Comparison of ENCODE assay signal across 8 cellular contexts in genomic region chr19:8334458-8335342, GRCh38. TPM values are rescaled to one million over a fixed set of nuclear protein-coding genes. Genes with fewer than 3 reads are reported as not detected.
DNase-seq lines count a peak whose midpoint lies in the region; ATAC-seq, FAIRE-seq and TF ChIP-seq lines count a peak whose summit lies in the region.

No MANE protein-coding gene starts in this region.

- H4K8ac ChIP-seq in mesenchymal stem cell (ENCODE audit: low read length): no peak overlapping the region

- no peak overlapping the region for H3K14ac ChIP-seq in mesenchymal stem cell (ENCODE audit: low read length in 2 of 2)

- H2AFZ ChIP-seq in PC-9 (peak overlapping the region; percentile 58; the same call in 1 of the 2 replicates), mesenchymal stem cell (ENCODE audit: low read depth, low read length) (no peak overlapping the region)

- H3K27ac ChIP-seq in PC-9 (no peak overlapping the region), coronary artery (no peak overlapping the region), mesenchymal stem cell (ENCODE audit: low read length, poor library complexity, severe bottlenecking) (no peak overlapping the region)

- no peak for FAIRE-seq in D721Med (lab: Jason Lieb, UNC)

- H3K9me2 ChIP-seq in PC-9 (ENCODE audit: insufficient read depth): no peaks in the 10 kb centered on the region

- no peaks in the 10 kb centered on the region for H4K20me1 ChIP-seq in PC-9 (ENCODE audit: insufficient read depth)

- H3K36me3 ChIP-seq in PC-9 (ENCODE audit: low read depth) (no peaks in the 10 kb centered on the region), mesenchymal stem cell (ENCODE audit: control insufficient read depth in 1 of 2, insufficient read depth in 2 of 2, low read depth in 1 of 2, low read length in 2 of 2) (no peaks in the 10 kb centered on the region)

- H2AK5ac ChIP-seq in mesenchymal stem cell (ENCODE audit: low read length, severe bottlenecking): no peak overlapping the region

- no peaks in the 10 kb centered on the region for H3K27me3 ChIP-seq in PC-9 (ENCODE audit: insufficient read depth, low read depth)
- peaks cover 30 to 48% of the 10 kb centered on the region in 2 experiments for H3K27me3 ChIP-seq in mesenchymal stem cell (ENCODE audit: control insufficient read depth in 1 of 2, insufficient read depth in 1 of 2, low read length in 2 of 2)

- intact Hi-C loops in PC-9 (cut with micrococcal nuclease; ENCODE audit: unreplicated experiment): no loop called here

- no peak overlapping the region for H2BK5ac ChIP-seq in mesenchymal stem cell (ENCODE audit: low read depth, low read length, poor library complexity, severe bottlenecking)

- ATAC-seq in HG03354 (IDR thresholded peaks at IDR 0.05; ENCODE audit: poor library complexity, severe bottlenecking, unreplicated experiment) (no peak), HG02973 (IDR thresholded peaks at IDR 0.05; ENCODE audit: unreplicated experiment) (no peak), GM19328 (IDR thresholded peaks at IDR 0.05; ENCODE audit: unreplicated experiment) (no peak)

- H3K9me3 ChIP-seq in PC-9 (ENCODE audit: insufficient read depth, low read depth) (no peaks in the 10 kb centered on the region), mesenchymal stem cell (ENCODE audit: control insufficient read depth, low read length) (no peaks in the 10 kb centered on the region)

- H3K79me1 ChIP-seq in mesenchymal stem cell (replicated peaks; ENCODE audit: low read length, poor library complexity, severe bottlenecking): no peaks in the 10 kb centered on the region

- TF ChIP-seq CTCF in D721Med (IDR thresholded peaks at IDR 0.05; ENCODE audit: insufficient read depth, missing control alignments) (no peak), PC-9 (conservative IDR thresholded peaks at IDR 0.05) (no peak), coronary artery (IDR thresholded peaks at IDR 0.05) (no peak)

- no peak overlapping the region for H3K9ac ChIP-seq in mesenchymal stem cell (ENCODE audit: low read length)

- H2BK12ac ChIP-seq in mesenchymal stem cell (ENCODE audit: low read length in 2 of 2): no peak overlapping the region

- H3F3A ChIP-seq in PC-9 (ENCODE audit: insufficient read depth, low read depth): peaks cover 17% of the 10 kb centered on the region

- H2BK120ac ChIP-seq in mesenchymal stem cell (ENCODE audit: low read depth, low read length): no peak overlapping the region

- H2BK15ac ChIP-seq in mesenchymal stem cell (ENCODE audit: low read depth, poor library complexity, severe bottlenecking): no peak overlapping the region

- H3K4me3 ChIP-seq in PC-9: peak overlapping the region; percentile 66; the same call in 1 of the 2 replicates
- peak overlapping the region; percentile 72 for H3K4me3 ChIP-seq in coronary artery
- peak overlapping the region in 1 of 2 experiments; percentile 44 for H3K4me3 ChIP-seq in mesenchymal stem cell (ENCODE audit: insufficient read depth in 1 of 2, low read depth in 1 of 2, low read length in 2 of 2)

- peak overlapping the region in 1 of 2 experiments; percentile 52 for H3K23ac ChIP-seq in mesenchymal stem cell (ENCODE audit: low read length in 2 of 2)

- H3K4me1 ChIP-seq in PC-9 (replicated peaks; ENCODE audit: insufficient read depth) (no peaks in the 10 kb centered on the region), mesenchymal stem cell (ENCODE audit: control insufficient read depth, insufficient read depth, low read depth, low read length) (peaks cover 24% of the 10 kb centered on the region)

- H3K79me2 ChIP-seq in PC-9 (ENCODE audit: low read depth): no peaks in the 10 kb centered on the region

- H4K91ac ChIP-seq in mesenchymal stem cell (ENCODE audit: low read length): no peak overlapping the region

- no peak overlapping the region for H3K4ac ChIP-seq in mesenchymal stem cell (ENCODE audit: low read depth in 1 of 2, low read length in 2 of 2)

- DNase-seq in D721Med (ENCODE audit: insufficient read length, low spot score) (peak; percentile 90), HEK293T (ENCODE audit: extremely low spot score) (peak; percentile 78), PC-9 (peak; percentile 66 to 83), coronary artery (ENCODE audit: low spot score) (no peak), mesenchymal stem cell (peak; percentile 51)

- WGBS in mesenchymal stem cell: 9% methylated on average over 53 of the region's 117 CpGs

- no peak overlapping the region for H3K18ac ChIP-seq in mesenchymal stem cell (ENCODE audit: low read depth in 1 of 2, low read length in 2 of 2)

- CTCF ChIA-PET in HEK293T (lab: Yijun Ruan, JAX) (interaction anchor here (1.0 kb wide), 1 partner anchor 19 kb away, joined by 3 read pairs; no protein-coding TSS in a partner anchor), PC-9 (lab: Charles Lee) (interaction anchor here (0.5 to 0.8 kb wide), 5 partner anchors 55 to 1295 kb away, joined by 3 to 7 read pairs (median 3); partner anchors contain the start of genes RAB11B and TIMM44)

- BruUV-seq in PC-9 (replicated peaks; lab: Mats Ljungman, UMichigan): no TSS peak

- peak overlapping the region; percentile 70 for H3K4me2 ChIP-seq in PC-9
- peak overlapping the region; percentile 95 for H3K4me2 ChIP-seq in mesenchymal stem cell (ENCODE audit: low read length, poor library complexity, severe bottlenecking)

- POLR2A ChIA-PET in HEK293T (lab: Yijun Ruan, JAX): interaction anchor here (1.0 to 4.4 kb wide), 3 partner anchors 12 to 191 kb away, joined by 3 to 30 read pairs (median 4); partner anchors contain the start of genes NDUFA7, RPS28 and ZNF414
- POLR2A ChIA-PET in PC-9 (lab: Charles Lee; ENCODE audit: unreplicated experiment): interaction anchor here (0.6 to 0.7 kb wide), 4 partner anchors 13 to 179 kb away, joined by 3 to 5 read pairs (median 3); partner anchors contain the start of genes MARCHF2, NDUFA7, RPS28 and ZNF414

TF ChIP-seq in HEK293T, 16 proteins besides CTCF, POLR2A, EP300 and RAD21:
- TF ChIP-seq BHLHE40 (IDR thresholded peaks at IDR 0.05; ENCODE audit: borderline replicate concordance) (no peak), PKNOX1 (IDR thresholded peaks at IDR 0.05) (no peak), TARDBP (IDR thresholded peaks at IDR 0.05) (no peak), LEF1 (IDR thresholded peaks at IDR 0.05; ENCODE audit: borderline replicate concordance) (no peak), FOXA1 (IDR thresholded peaks at IDR 0.05) (no peak), CTBP1 (IDR thresholded peaks at IDR 0.05; ENCODE audit: borderline replicate concordance) (no peak), FOXM1 (IDR thresholded peaks at IDR 0.05; ENCODE audit: borderline replicate concordance) (no peak), HDGF (IDR thresholded peaks at IDR 0.05; ENCODE audit: borderline replicate concordance) (no peak)

RNA-seq across cellular contexts. Expression of gene KANK3, which starts 8.4 kb away (rescaled TPM):
- total RNA-seq in PC-9 (2021): 0.37 and 1.6 TPM in 2 replicates
- 0.14 TPM for polyA plus RNA-seq in mesenchymal stem cell (2013, experiment 1 of 2)
- polyA plus RNA-seq in mesenchymal stem cell (2013, experiment 2 of 2): 0.23 TPM

RNA-seq across cellular contexts. Expression of gene RPS28, which starts 13.4 kb away (rescaled TPM):
- total RNA-seq in PC-9 (2021): 1,283 and 1,512 TPM in 2 replicates
- polyA plus RNA-seq in mesenchymal stem cell (2013, experiment 1 of 2): 1,490 TPM
- polyA plus RNA-seq in mesenchymal stem cell (2013, experiment 2 of 2): 1,615 TPM

RNA-seq across cellular contexts. Expression of gene NDUFA7, which starts 13.5 kb away (rescaled TPM):
- 49.8 and 61.7 TPM in 2 replicates for total RNA-seq in PC-9 (2021)
- polyA plus RNA-seq in mesenchymal stem cell (2013, experiment 1 of 2): 104 TPM
- 104 TPM for polyA plus RNA-seq in mesenchymal stem cell (2013, experiment 2 of 2)

RNA-seq across cellular contexts. Expression of gene CD320, which starts 26.5 kb away (rescaled TPM):
- 42.9 and 52.8 TPM in 2 replicates for total RNA-seq in PC-9 (2021)
- polyA plus RNA-seq in mesenchymal stem cell (2013, experiment 1 of 2): 16.5 TPM
- polyA plus RNA-seq in mesenchymal stem cell (2013, experiment 2 of 2): 16.4 TPM

RNA-seq across cellular contexts. Expression of gene ANGPTL4, which starts 29.3 kb away (rescaled TPM):
- total RNA-seq in PC-9 (2021): 0.30 TPM in 1 of 2 replicates, not detected in the other
- polyA plus RNA-seq in mesenchymal stem cell (2013, experiment 1 of 2): 48.8 TPM
- polyA plus RNA-seq in mesenchymal stem cell (2013, experiment 2 of 2): 48.5 TPM
